In genomic region chr6:117481926-117482239, GRCh38 we compare ENCODE assay signal across 8 cellular contexts. TPM values are rescaled to one million over a fixed set of nuclear protein-coding genes. Genes with fewer than 3 reads are reported as not detected.
DNase-seq lines count a peak whose midpoint lies in the region; FAIRE-seq lines count a peak whose summit lies in the region.

No MANE protein-coding gene starts in this region.

- H3K36me3 ChIP-seq in thymus (ENCODE audit: control insufficient read depth, insufficient read depth), result no peaks in the 10 kb centered on the region

- no peaks in the 10 kb centered on the region for H3K9me3 ChIP-seq in thymus (ENCODE audit: control insufficient read depth)

- peaks cover 7% of the 10 kb centered on the region for H3K4me1 ChIP-seq in thymus (ENCODE audit: control insufficient read depth, insufficient read depth, low read length)

- CTCF ChIA-PET in activated CD4-positive, alpha-beta memory T cell treated with anti-CD3 and anti-CD28 coated beads, Interleukin-2, amount 10 ng/mL, durations not matched to agents 7 days and 5 days (lab: Charles Lee), result interaction anchor here (1.3 to 5.0 kb wide), 6 partner anchors 32 to 122 kb away, joined by 3 to 30 read pairs (median 6); no protein-coding TSS in a partner anchor

- H3K27ac ChIP-seq in thymus (ENCODE audit: low read depth), result no peak overlapping the region

- peak overlapping the region; percentile 61 for H3K4me3 ChIP-seq in thymus (ENCODE audit: low read length)

- peaks cover 53% of the 10 kb centered on the region for H3K27me3 Mint-ChIP-seq in activated T-cell treated with anti-CD3 and anti-CD28 coated beads, Interleukin-2, amount 50 U/mL, for 24 hours
- H3K27me3 Mint-ChIP-seq in activated CD4-positive, alpha-beta memory T cell treated with anti-CD3 and anti-CD28 coated beads, Interleukin-2, amount 10 ng/mL, durations not matched to agents 7 days and 5 days, result peaks cover 32% of the 10 kb centered on the region
- peaks cover 5 to 10% (median 10%) of the 10 kb centered on the region in 3 donors for H3K27me3 Mint-ChIP-seq in immature natural killer cell (ENCODE audit: low read depth in 3 of 3)

- 55% methylated on average over 2 of the region's 2 CpGs for WGBS in thymus

- POLR2A ChIA-PET in activated CD4-positive, alpha-beta memory T cell treated with anti-CD3 and anti-CD28 coated beads, Interleukin-2, amount 10 ng/mL, durations not matched to agents 7 days and 5 days (lab: Charles Lee), result interaction anchor here (0.9 to 6.1 kb wide), 4 partner anchors 9 to 121 kb away, joined by 3 to 57 read pairs (median 26); partner anchors contain the start of gene GOPC

- no peak for FAIRE-seq in frontal cortex (lab: Jason Lieb, UNC)

- no peaks in the 10 kb centered on the region for H3K36me3 Mint-ChIP-seq in activated T-cell treated with anti-CD3 and anti-CD28 coated beads, Interleukin-2, amount 50 U/mL, for 24 hours (ENCODE audit: low read depth)
- H3K36me3 Mint-ChIP-seq in activated CD4-positive, alpha-beta memory T cell treated with anti-CD3 and anti-CD28 coated beads, Interleukin-2, amount 10 ng/mL, durations not matched to agents 7 days and 5 days (ENCODE audit: low read depth), result peaks cover 9% of the 10 kb centered on the region
- H3K36me3 Mint-ChIP-seq in immature natural killer cell, result no peaks in the 10 kb centered on the region

- H3K4me3 Mint-ChIP-seq in activated T-cell treated with anti-CD3 and anti-CD28 coated beads, Interleukin-2, amount 50 U/mL, for 24 hours, result peak overlapping the region; percentile 79
- H3K4me3 Mint-ChIP-seq in activated CD4-positive, alpha-beta memory T cell treated with anti-CD3 and anti-CD28 coated beads, Interleukin-2, amount 10 ng/mL, durations not matched to agents 7 days and 5 days, result peak overlapping the region; percentile 77
- H3K4me3 Mint-ChIP-seq in immature natural killer cell, result peak overlapping the region; percentile 72 to 88 (median 83)

- DNase-seq in activated T-cell treated with anti-CD3 and anti-CD28 coated beads, Interleukin-2, amount 50 U/mL, for 24 hours, result peak; percentile 33
- no peak for DNase-seq in activated T-cell treated with anti-CD3 and anti-CD28 coated beads, Interleukin-2, amount 50 U/mL, for 1 hour
- DNase-seq in activated CD4-positive, alpha-beta memory T cell treated with anti-CD3 and anti-CD28 coated beads, Interleukin-2, amount 10 ng/mL, durations not matched to agents 7 days and 5 days, result no peak
- DNase-seq in immature natural killer cell (peak in 1 of 3 donors; percentile 4), frontal cortex (ENCODE audit: low spot score in 2 of 2) (no peak), retina (no peak), hippocampal formation (lab: John Stamatoyannopoulos, UW) (no peak)

- no peak overlapping the region for H3K27ac Mint-ChIP-seq in activated T-cell treated with anti-CD3 and anti-CD28 coated beads, Interleukin-2, amount 50 U/mL, for 24 hours
- H3K27ac Mint-ChIP-seq in activated CD4-positive, alpha-beta memory T cell treated with anti-CD3 and anti-CD28 coated beads, Interleukin-2, amount 10 ng/mL, durations not matched to agents 7 days and 5 days, result no peak overlapping the region
- H3K27ac Mint-ChIP-seq in immature natural killer cell, result peak overlapping the region in 5 of 6 donors; percentile 6 to 74 (median 35)

- no peaks in the 10 kb centered on the region for H3K9me3 Mint-ChIP-seq in activated T-cell treated with anti-CD3 and anti-CD28 coated beads, Interleukin-2, amount 50 U/mL, for 24 hours
- no peaks in the 10 kb centered on the region for H3K9me3 Mint-ChIP-seq in activated CD4-positive, alpha-beta memory T cell treated with anti-CD3 and anti-CD28 coated beads, Interleukin-2, amount 10 ng/mL, durations not matched to agents 7 days and 5 days
- H3K9me3 Mint-ChIP-seq in immature natural killer cell, result no peaks in the 10 kb centered on the region

- peaks cover 23% of the 10 kb centered on the region for H3K27me3 ChIP-seq in thymus (ENCODE audit: control insufficient read depth, insufficient read depth)

- H3K4me1 Mint-ChIP-seq in activated T-cell treated with anti-CD3 and anti-CD28 coated beads, Interleukin-2, amount 50 U/mL, for 24 hours (ENCODE audit: low read depth), result peaks cover 20% of the 10 kb centered on the region
- H3K4me1 Mint-ChIP-seq in activated CD4-positive, alpha-beta memory T cell treated with anti-CD3 and anti-CD28 coated beads, Interleukin-2, amount 10 ng/mL, durations not matched to agents 7 days and 5 days, result peaks cover 24% of the 10 kb centered on the region
- peaks cover 22 to 34% of the 10 kb centered on the region in 2 donors for H3K4me1 Mint-ChIP-seq in immature natural killer cell

RNA-seq across cellular contexts. Expression of gene DCBLD1, which starts 0.6 kb away (rescaled TPM):
- total RNA-seq in activated CD4-positive, alpha-beta memory T cell treated with anti-CD3 and anti-CD28 coated beads, Interleukin-2, amount 10 ng/mL, durations not matched to agents 7 days and 5 days, result 10 to 100 TPM in 1 of 2 experiments, 1 to 10 TPM in 1; 7.8 to 10.6 TPM
- polyA plus RNA-seq in immature natural killer cell (1 to 10 TPM in 2 of 3 donors, under 1 TPM in 1; 0.37 to 5.2 (median 4.0) TPM), thymus (5.7 TPM)
- 3.7 TPM for total RNA-seq in frontal cortex

RNA-seq across cellular contexts. Expression of gene ROS1, which starts 56.1 kb away (rescaled TPM):
- not detected for total RNA-seq in activated CD4-positive, alpha-beta memory T cell treated with anti-CD3 and anti-CD28 coated beads, Interleukin-2, amount 10 ng/mL, durations not matched to agents 7 days and 5 days
- polyA plus RNA-seq in immature natural killer cell, result not detected
- 0.16 TPM for polyA plus RNA-seq in thymus
- not detected for total RNA-seq in frontal cortex

Comparison
In these comparisons a context has a peak if more than half of its experiments do, and no peak if none do; other contexts are left out.
1. H3K27ac Mint-ChIP-seq: peak in immature natural killer cell (5 of 6); none in activated T-cell treated with anti-CD3 and anti-CD28 coated beads, Interleukin-2, amount 50 U/mL, for 24 hours (single experiment) and activated CD4-positive, alpha-beta memory T cell treated with anti-CD3 and anti-CD28 coated beads, Interleukin-2, amount 10 ng/mL, durations not matched to agents 7 days and 5 days (single experiment).
2. Peak in every context shown above with its lines, with median percentiles within 50 percentile points of each other: H3K4me3 Mint-ChIP-seq.